20 cellular contexts compared by ENCODE assay signal in genomic region chr6:101539510-101540245, GRCh38.
DNase-seq lines count a peak whose midpoint lies in the region; ATAC-seq and TF ChIP-seq lines count a peak whose summit lies in the region.
"Had no signal": no experiment of that assay in that cellular context is flagged by ENCODE, and none has a peak within 500 bp of the region (broad histone marks: within the 10 kb centered on the region; RNA-seq: fewer than 3 reads in every experiment).

No MANE protein-coding gene starts in this region.

- H3K36me3 ChIP-seq in brain microvascular endothelial cell (replicated peaks) = no peaks in the 10 kb centered on the region
- H3K36me3 ChIP-seq: upper lobe of right lung had no signal

- H3K27me3 ChIP-seq in brain microvascular endothelial cell (replicated peaks) = no peaks in the 10 kb centered on the region
- H3K27me3 ChIP-seq: hepatocyte, upper lobe of right lung had no signal

- no peak for TF ChIP-seq CTCF in brain microvascular endothelial cell (IDR thresholded peaks at IDR 0.05; ENCODE audit: low read depth, low read length, missing control alignments)

- no peak overlapping the region for H3K4me3 ChIP-seq in brain microvascular endothelial cell (ENCODE audit: low read depth, low read length)
- H3K4me3 ChIP-seq: hepatocyte, upper lobe of right lung had no signal

- DNase-seq in AG08395 (ENCODE audit: low spot score) (peak; percentile 25), M059J (ENCODE audit: low read depth) (peak; percentile 43), brain microvascular endothelial cell (peak; percentile 14), iris pigment epithelial cell (ENCODE audit: low read depth) (peak; percentile 85)
- DNase-seq: activated CD4-positive, alpha-beta T cell treated with anti-CD3 and anti-CD28 coated beads, Interleukin-2, amount 10 ng/mL, durations not matched to agents 7 days and 5 days; activated naive CD4-positive, alpha-beta T cell treated with anti-CD3 and anti-CD28 coated beads, Interleukin-2, amount 10 ng/mL, durations not matched to agents 7 days and 5 days; activated T-cell treated with anti-CD3 and anti-CD28 coated beads for 4 hours; caudate nucleus; Karpas-422; left colon; NCI-H1436; NCI-H345; stimulated activated naive CD8-positive, alpha-beta T cell treated with anti-CD3 and anti-CD28 coated beads, Interleukin-15, Interleukin-2, amounts not matched to agents 100 U/mL and 50 U/mL, for 24 hours; upper lobe of right lung had no signal

- H3K27ac ChIP-seq in brain microvascular endothelial cell = peak overlapping the region; percentile 73
- H3K27ac ChIP-seq: hepatocyte, parathyroid adenoma, upper lobe of right lung had no signal

- no peak for ATAC-seq in GM21515 (IDR thresholded peaks at IDR 0.05; ENCODE audit: unreplicated experiment)
- ATAC-seq in HG02981 (IDR thresholded peaks at IDR 0.05; ENCODE audit: unreplicated experiment) = no peak
- no peak for ATAC-seq in HG02970 (IDR thresholded peaks at IDR 0.05; ENCODE audit: low FRiP score, unreplicated experiment)
- no peak for ATAC-seq in GM19463 (IDR thresholded peaks at IDR 0.05; ENCODE audit: unreplicated experiment)
- ATAC-seq: left colon; stimulated activated naive CD8-positive, alpha-beta T cell treated with anti-CD3 and anti-CD28 coated beads, Interleukin-15, Interleukin-2, amounts not matched to agents 100 U/mL and 50 U/mL, for 24 hours; upper lobe of right lung had no signal

- in situ Hi-C loops in brain microvascular endothelial cell (cut with HindIII; ENCODE audit: low pct_ligation_motif_present, low sequenced_read_pairs) = no loop called here

Comparison
In these comparisons a context has a peak if more than half of its experiments do, and no peak if none do; other contexts are left out.
1. DNase-seq: peak in every context shown above with its lines; median percentile 85 in iris pigment epithelial cell; 43 in M059J; 25 in AG08395; 14 in brain microvascular endothelial cell.